Comparison of ENCODE assay signal across 6 cellular contexts in the genomic region with DNA sequence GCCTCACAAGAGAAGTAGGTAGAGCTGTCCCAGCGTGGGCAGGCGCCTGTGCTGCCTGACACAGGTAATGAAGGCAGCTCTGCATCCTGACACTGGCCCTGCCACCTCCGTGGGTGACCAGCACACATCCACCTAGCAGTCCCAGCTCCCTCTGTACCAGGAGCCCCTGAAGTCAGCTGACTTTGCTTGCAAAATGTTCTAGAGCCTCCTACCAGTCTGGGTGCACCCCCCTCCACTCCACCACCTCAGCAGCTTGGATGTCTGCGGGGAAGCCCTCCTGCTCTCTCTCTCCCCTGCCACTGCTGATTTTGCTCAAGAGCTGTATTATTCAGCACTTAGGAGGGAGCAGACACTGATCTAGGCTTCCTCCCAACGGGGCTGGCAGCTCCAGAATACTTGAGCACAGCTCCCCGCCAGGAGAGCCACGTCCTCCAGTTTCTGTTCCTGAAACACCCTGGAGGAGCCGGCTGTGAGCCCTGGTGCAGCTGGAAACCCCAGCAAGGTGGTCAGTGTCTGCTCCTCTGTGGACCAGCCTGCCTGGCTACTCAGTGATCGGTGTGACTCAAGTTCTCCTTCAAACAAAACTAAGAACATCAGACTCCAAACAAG.
DNase-seq lines count a peak whose midpoint lies in the region; ATAC-seq and TF ChIP-seq lines count a peak whose summit lies in the region.

No MANE protein-coding gene starts in this region.

- TF ChIP-seq POLR2A in erythroblast (IDR thresholded peaks at IDR 0.05; ENCODE audit: low read length), result no peak

- ATAC-seq in GM21390 (IDR thresholded peaks at IDR 0.05; ENCODE audit: unreplicated experiment), result no peak

- DNase-seq in C1 segment of cervical spinal cord (lab: John Stamatoyannopoulos, UW), result peak in 9 of 14 donors; percentile 12 to 59 (median 38)
- DNase-seq in OCI-M1 (lab: John Stamatoyannopoulos, UW), result peak; percentile 51
- DNase-seq in erythroblast (lab: John Stamatoyannopoulos, UW), result peak; percentile 55 to 61
- DNase-seq in stimulated activated CD8-positive, alpha-beta memory T cell treated with anti-CD3 and anti-CD28 coated beads, Interleukin-4, amount 100 ng/mL, for 48 hours, result peak; percentile 45
- DNase-seq in effector CD8-positive, alpha-beta T cell (lab: John Stamatoyannopoulos, UW), result no peak
